1 cellular context compared by ENCODE assay signal in genomic region chr10:6202684-6203330, GRCh38.
TF ChIP-seq lines count a peak whose summit lies in the region.

Gene PFKFB3 (plus strand): TSS chr10:6202932. CDS start chr10:6203261, 329 bp downstream.

TF ChIP-seq in SK-N-SH, 30 proteins besides CTCF, POLR2A, EP300 and RAD21 (continued from another document):
- no peak for TF ChIP-seq EZH2phosphoT487 (IDR thresholded peaks at IDR 0.05; ENCODE audit: borderline replicate concordance, low read depth)
- no peak for TF ChIP-seq FOXM1 (IDR thresholded peaks at IDR 0.05; ENCODE audit: low read depth)
- peak; percentile 83 for TF ChIP-seq TEAD4 (IDR thresholded peaks at IDR 0.05; ENCODE audit: borderline replicate concordance, insufficient read depth)
- peak; percentile 93 for TF ChIP-seq TAF1 (IDR thresholded peaks at IDR 0.05; ENCODE audit: borderline replicate concordance, low read depth, low read length)
- TF ChIP-seq GATA2 (CRISPR knock-in tag; IDR thresholded peaks at IDR 0.05), result no peak
- peak; percentile 90 for TF ChIP-seq SMC3 (IDR thresholded peaks at IDR 0.05; ENCODE audit: low read depth, low read length)
- no peak for TF ChIP-seq ELF1 (IDR thresholded peaks at IDR 0.05)
- TF ChIP-seq CHD2 (IDR thresholded peaks at IDR 0.05; ENCODE audit: low read length, partially characterized antibody), result peak; percentile 83
- peak; percentile 28; the same call in 1 of the 2 replicates for TF ChIP-seq USF1 (IDR thresholded peaks at IDR 0.05; ENCODE audit: borderline replicate concordance, low read depth)
- peak; percentile 99 for TF ChIP-seq POLR2AphosphoS5 (IDR thresholded peaks at IDR 0.05; ENCODE audit: low read depth, low read length)
- peak; percentile 40; the same call in 1 of the 2 replicates for TF ChIP-seq TCF12 (IDR thresholded peaks at IDR 0.05)
- peak; percentile 43; the same call in 1 of the 2 replicates for TF ChIP-seq REST (IDR thresholded peaks at IDR 0.05; ENCODE audit: low read depth, low read length)
- peak; percentile 32; the same call in 1 of the 2 replicates for TF ChIP-seq PBX3 (IDR thresholded peaks at IDR 0.05)
- no peak; the same call in 1 of the 2 replicates for TF ChIP-seq NRF1 (IDR thresholded peaks at IDR 0.05; ENCODE audit: low read depth, low read length)
TF ChIP-seq in SK-N-SH: peak in this region for 14.
